Comparison of ENCODE assay signal across 8 cellular contexts in genomic region chr10:25017661-25018060, GRCh38. TPM values are rescaled to one million over a fixed set of nuclear protein-coding genes. Genes with fewer than 3 reads are reported as not detected.
DNase-seq lines count a peak whose midpoint lies in the region; ATAC-seq, FAIRE-seq and TF ChIP-seq lines count a peak whose summit lies in the region.

No MANE protein-coding gene starts in this region.

- ATAC-seq in A549 = no peak
- ATAC-seq in GM12878 = no peak
- no peak for ATAC-seq in HG03521 (IDR thresholded peaks at IDR 0.05; ENCODE audit: unreplicated experiment)
- ATAC-seq in GM21528 (IDR thresholded peaks at IDR 0.05; ENCODE audit: low FRiP score, unreplicated experiment) = no peak
- no peak for ATAC-seq in omental fat pad (ENCODE audit: low FRiP score)

- FAIRE-seq in A549 (lab: Jason Lieb, UNC) (no peak), GM12878 (lab: Jason Lieb, UNC) (no peak)

- in situ Hi-C loops in GM12878 (cut with MboI) = no loop called here

- RAD21 ChIA-PET in GM12878 (lab: Charles Lee; ENCODE audit: unreplicated experiment) = no interaction called here

- CTCF ChIA-PET in A549 (lab: Yijun Ruan, JAX) (interaction anchor here (1.2 to 2.5 kb wide), 3 partner anchors 22 to 375 kb away, joined by 3 to 8 read pairs (median 5); no protein-coding TSS in a partner anchor), GM12878 (lab: Yijun Ruan, JAX) (no interaction called here)

- peak overlapping the region; percentile 59 for H3K4me3 ChIP-seq in A549
- peak overlapping the region; percentile 62 for H3K4me3 ChIP-seq in HFF-Myc (replicated peaks; ENCODE audit: low read depth, low read length)
- peak overlapping the region; percentile 81 for H3K4me3 ChIP-seq in GM12878
- peak overlapping the region; percentile 95 to 100 for H3K4me3 ChIP-seq in mucosa of rectum (ENCODE audit: low read length in 2 of 2)

- TF ChIP-seq POLR2A in A549 (IDR thresholded peaks at IDR 0.05; ENCODE audit: low read length) (no peak), GM12878 (IDR thresholded peaks at IDR 0.05; ENCODE audit: low read depth, low read length) (no peak)

- no peak for TF ChIP-seq EP300 in A549 (IDR thresholded peaks at IDR 0.05)
- no peak for TF ChIP-seq EP300 in GM12878 (IDR thresholded peaks at IDR 0.05; ENCODE audit: borderline replicate concordance in 1 of 2, control insufficient read depth in 1 of 2, low read depth in 2 of 2, low read length in 2 of 2)

- no peaks in the 10 kb centered on the region; the same call in 1 of the 2 replicates for H3K79me2 ChIP-seq in GM12878 (ENCODE audit: control insufficient read depth, insufficient read depth, low read length)

- no peak for DNase-seq in A549 (ENCODE audit: low read depth in 1 of 2, low spot score in 1 of 2)
- no peak for DNase-seq in HFF-Myc (ENCODE audit: extremely low read depth, low read depth)
- no peak for DNase-seq in GM12878 (ENCODE audit: low read depth, low spot score)
- DNase-seq in AG08396 (ENCODE audit: low spot score) = no peak
- no peak for DNase-seq in omental fat pad (ENCODE audit: low spot score)

- H3K4me2 ChIP-seq in A549 (peak overlapping the region; percentile 70), GM12878 (ENCODE audit: control insufficient read depth, insufficient read depth) (peak overlapping the region; percentile 83)

- H3K9me3 ChIP-seq in A549 = no peaks in the 10 kb centered on the region
- no peaks in the 10 kb centered on the region; the same call in 2 of the 3 replicates for H3K9me3 ChIP-seq in GM12878 (replicated peaks; ENCODE audit: control insufficient read depth, insufficient read depth, low read length)
- H3K9me3 ChIP-seq in mucosa of rectum (ENCODE audit: control insufficient read depth in 2 of 2, low read length in 2 of 2) = no peaks in the 10 kb centered on the region

- BruUV-seq in GM12878 (replicated peaks; lab: Mats Ljungman, UMichigan) = no TSS peak

- intact Hi-C loops in GM12878 (cut with micrococcal nuclease; ENCODE audit: unreplicated experiment) = loop anchor here (10.0 kb wide), 2 partner anchors 57 to 293 kb away; partner anchors contain the start of gene ARHGAP21

- H3K9ac ChIP-seq in GM12878 (ENCODE audit: control insufficient read depth, insufficient read depth, low read length) (peak overlapping the region; percentile 86), mucosa of rectum (ENCODE audit: low read depth in 1 of 2, low read length in 2 of 2) (peak overlapping the region; percentile 86 to 90)

- H3K36me3 ChIP-seq in GM12878 (ENCODE audit: control insufficient read depth in 2 of 2, insufficient read depth in 2 of 2, low read length in 1 of 2) = no peaks in the 10 kb centered on the region
- H3K36me3 ChIP-seq in mucosa of rectum (ENCODE audit: control insufficient read depth in 2 of 2, insufficient read depth in 2 of 2, low read length in 2 of 2) = no peaks in the 10 kb centered on the region

- H3K27ac ChIP-seq in A549 (peak overlapping the region; percentile 89 to 97), GM12878 (ENCODE audit: control insufficient read depth, insufficient read depth) (peak overlapping the region; percentile 80), mucosa of rectum (ENCODE audit: low read depth in 2 of 2, low read length in 2 of 2) (peak overlapping the region; percentile 95 to 96)

- WGBS in A549 (ENCODE audit: missing lambda C conversion rate) = 93% methylated on average over 6 of the region's 6 CpGs
- 70% methylated on average over 6 of the region's 6 CpGs for WGBS in GM12878 (ENCODE audit: insufficient coverage, insufficient replicate concordance, low lambda C conversion rate, missing lambda C conversion rate)

- POLR2A ChIA-PET in A549 (lab: Yijun Ruan, JAX) (no interaction called here), GM12878 (lab: Charles Lee) (interaction anchor here (1.4 kb wide), 1 partner anchor 395 kb away, joined by 3 read pairs; no protein-coding TSS in a partner anchor)

- SMC1A ChIA-PET in GM12878 (lab: Charles Lee; ENCODE audit: uncharacterized antibody, unreplicated experiment) = no interaction called here

- no peaks in the 10 kb centered on the region for H4K20me1 ChIP-seq in GM12878 (ENCODE audit: control insufficient read depth, insufficient read depth)

- H3K27me3 ChIP-seq in GM12878 (replicated peaks in 1 of 2; ENCODE audit: control insufficient read depth in 2 of 2, insufficient read depth in 2 of 2, low read length in 1 of 2) (no peaks in the 10 kb centered on the region), mucosa of rectum (ENCODE audit: control insufficient read depth in 2 of 2, insufficient read depth in 2 of 2, low read length in 2 of 2) (no peaks in the 10 kb centered on the region)

- TF ChIP-seq RAD21 in A549 (conservative IDR thresholded peaks at IDR 0.05 in 1 of 2, IDR thresholded peaks at IDR 0.05 in 1 of 2) (no peak), GM12878 (IDR thresholded peaks at IDR 0.05; ENCODE audit: insufficient read depth, low read depth, low read length) (no peak)

- TF ChIP-seq CTCF in A549 (IDR thresholded peaks at IDR 0.05) = no peak
- no peak for TF ChIP-seq CTCF in HFF-Myc (IDR thresholded peaks at IDR 0.05; ENCODE audit: low read depth, low read length, missing control alignments)
- TF ChIP-seq CTCF in GM12878 (IDR thresholded peaks at IDR 0.05 in 2 of 3, conservative IDR thresholded peaks at IDR 0.05 in 1 of 3; ENCODE audit: control insufficient read depth in 2 of 3, extremely low read depth in 1 of 3, insufficient read depth in 1 of 3, low read depth in 3 of 3, low read length in 3 of 3) = no peak
- TF ChIP-seq CTCF in omental fat pad (IDR thresholded peaks at IDR 0.05) = no peak

- peak overlapping the region; percentile 93; the same call in 1 of the 2 replicates for H2AFZ ChIP-seq in GM12878 (ENCODE audit: control insufficient read depth, low read depth, low read length)

- H3K4me1 ChIP-seq in A549 = peaks cover 14% of the 10 kb centered on the region
- H3K4me1 ChIP-seq in GM12878 (ENCODE audit: control insufficient read depth, insufficient read depth, low read length) = peaks cover 4% of the 10 kb centered on the region
- peaks cover 8 to 12% of the 10 kb centered on the region in 2 donors for H3K4me1 ChIP-seq in mucosa of rectum (ENCODE audit: control insufficient read depth in 2 of 2, insufficient read depth in 2 of 2, low read length in 2 of 2)

RNA-seq across cellular contexts. Expression of gene THNSL1, which starts 1.2 kb away (rescaled TPM):
- polyA plus RNA-seq in A549 (2011; rRNA removed) = 5.8 and 6.1 TPM in 2 replicates
- 1.0 and 1.1 TPM in 2 replicates for polyA plus RNA-seq in A549 (2012; cell fraction: cytosol; rRNA removed)
- 0.52 and 0.78 TPM in 2 replicates for polyA plus RNA-seq in A549 (2012; cell fraction: nucleus; rRNA removed)
- 4.8 to 5.2 TPM (median 5.1 TPM) in 3 replicates for polyA plus RNA-seq in A549 (2017; fragmentation: RNase III; extraction: RNeasy Plus Mini Kit Qiagen cat#74134 plus additional on column Dnase treatment)
- 1.8 and 2.3 TPM in 2 replicates for polyA minus RNA-seq in A549 (2011; rRNA and poly(A)+ RNA removed)
- total RNA-seq in GM12878 (2013; cell fraction: nucleolus; rRNA removed) = 4.5 and 5.5 TPM in 2 replicates
- 4.2 and 5.7 TPM in 2 replicates for total RNA-seq in GM12878 (2014; rRNA removed)
- 7.8 and 8.1 TPM in 2 replicates for total RNA-seq in GM12878 (2014; rRNA removed; fragmentation: Illumina TruSeq; extraction: Trizol)
- 6.1 and 6.3 TPM in 2 replicates for total RNA-seq in GM12878 (2021)
- polyA plus RNA-seq in GM12878 (2011; ENCODE audit: low read depth) = 2.4 TPM
- polyA plus RNA-seq in GM12878 (2011; rRNA removed) = 4.3 and 7.2 TPM in 2 replicates
- 1.3 and 1.7 TPM in 2 replicates for polyA plus RNA-seq in GM12878 (2011; cell fraction: cytosol; rRNA removed)
- polyA plus RNA-seq in GM12878 (2011; cell fraction: nucleus; rRNA removed) = 1.7 and 2.1 TPM in 2 replicates
- polyA plus RNA-seq in GM12878 (2012) = 2.4 and 4.5 TPM in 2 replicates
- polyA plus RNA-seq in GM12878 (2014; fragmentation: Illumina TruSeq; extraction: Trizol) = 7.5 and 11.6 TPM in 2 replicates
- 1 to 10 TPM; 5.8 to 6.1 TPM for polyA plus RNA-seq in GM12878 (2014; fragmentation: Nextera tagmentation; extraction: Ambion mirVana)
- 4.6 and 5.7 TPM in 2 replicates for polyA plus RNA-seq in GM12878 (2014; rRNA removed)
- 10 to 100 TPM; 16.7 to 17.5 TPM for polyA plus RNA-seq in GM12878 (2016; fragmentation: Nextera tagmentation; extraction: Ambion mirVana)
- 2.4 and 3.2 TPM in 2 replicates for polyA minus RNA-seq in GM12878 (2011; rRNA and poly(A)+ RNA removed)
- polyA minus RNA-seq in GM12878 (2011; cell fraction: cytosol; rRNA and poly(A)+ RNA removed) = 0.94 and 1.5 TPM in 2 replicates
- polyA minus RNA-seq in GM12878 (2011; cell fraction: nucleus; rRNA and poly(A)+ RNA removed) = 0.86 and 1.1 TPM in 2 replicates
- total RNA-seq in omental fat pad = 1 to 10 TPM in 3 of 4 donors, under 1 TPM in 1; 0.88 to 2.2 (median 1.4) TPM

RNA-seq across cellular contexts. Expression of gene ENKUR, which starts 1.7 kb away (rescaled TPM):
- polyA plus RNA-seq in A549 (2011; rRNA removed) = 0.38 and 0.43 TPM in 2 replicates
- 0.04 and 0.05 TPM in 2 replicates for polyA plus RNA-seq in A549 (2012; cell fraction: cytosol; rRNA removed)
- 0.02 TPM in 1 of 2 replicates, not detected in the other for polyA plus RNA-seq in A549 (2012; cell fraction: nucleus; rRNA removed)
- polyA plus RNA-seq in A549 (2017; fragmentation: RNase III; extraction: RNeasy Plus Mini Kit Qiagen cat#74134 plus additional on column Dnase treatment) = 0.28 to 0.30 TPM (median 0.30 TPM) in 3 replicates
- 0.12 and 0.39 TPM in 2 replicates for polyA minus RNA-seq in A549 (2011; rRNA and poly(A)+ RNA removed)
- total RNA-seq in GM12878 (2013; cell fraction: nucleolus; rRNA removed) = not detected in 2 replicates
- total RNA-seq in GM12878 (2014; rRNA removed) = not detected in 2 replicates
- total RNA-seq in GM12878 (2014; rRNA removed; fragmentation: Illumina TruSeq; extraction: Trizol) = not detected in 2 replicates
- total RNA-seq in GM12878 (2021) = 0.08 TPM in 1 of 2 replicates, not detected in the other
- not detected for polyA plus RNA-seq in GM12878 (2011; ENCODE audit: low read depth)
- 0.06 TPM in 1 of 2 replicates, not detected in the other for polyA plus RNA-seq in GM12878 (2011; rRNA removed)
- not detected in 2 replicates for polyA plus RNA-seq in GM12878 (2011; cell fraction: cytosol; rRNA removed)
- polyA plus RNA-seq in GM12878 (2011; cell fraction: nucleus; rRNA removed) = not detected in 2 replicates
- polyA plus RNA-seq in GM12878 (2012) = not detected in 2 replicates
- polyA plus RNA-seq in GM12878 (2014; fragmentation: Illumina TruSeq; extraction: Trizol) = 0.01 TPM in 1 of 2 replicates, not detected in the other
- polyA plus RNA-seq in GM12878 (2014; fragmentation: Nextera tagmentation; extraction: Ambion mirVana) = under 1 TPM; 0.05 to 0.16 TPM
- polyA plus RNA-seq in GM12878 (2014; rRNA removed) = not detected in 2 replicates
- polyA plus RNA-seq in GM12878 (2016; fragmentation: Nextera tagmentation; extraction: Ambion mirVana) = under 1 TPM in 1 of 2 experiments, not detected in 1; 0.19 TPM
- not detected in 2 replicates for polyA minus RNA-seq in GM12878 (2011; rRNA and poly(A)+ RNA removed)
- polyA minus RNA-seq in GM12878 (2011; cell fraction: cytosol; rRNA and poly(A)+ RNA removed) = not detected in 2 replicates
- polyA minus RNA-seq in GM12878 (2011; cell fraction: nucleus; rRNA and poly(A)+ RNA removed) = not detected in 2 replicates
- not detected for total RNA-seq in omental fat pad
